8 cellular contexts compared by ENCODE assay signal in genomic region chr6:42978793-42979522, GRCh38. TPM values are rescaled to one million over a fixed set of nuclear protein-coding genes. Genes with fewer than 3 reads are reported as not detected.
DNase-seq lines count a peak whose midpoint lies in the region; TF ChIP-seq lines count a peak whose summit lies in the region.

TSS of gene PEX6 (minus strand) at chr6:42979181. CDS start at chr6:42979150, 31 bp downstream.

- H3K27ac ChIP-seq in neural cell (ENCODE audit: low read length) = peak within 1 kb of the TSS; percentile 90
- H3K27ac ChIP-seq in stomach smooth muscle (ENCODE audit: low read length) = peak within 1 kb of the TSS; percentile 80

- in situ Hi-C loops in HAP-1 (cut with MboI; ENCODE audit: low sequenced_read_pairs) = no loop called here

- H4K20me1 ChIP-seq in neural cell (ENCODE audit: insufficient read depth) = no peaks in the 10 kb centered on the region

- H3K9me2 ChIP-seq in neural cell (ENCODE audit: insufficient read depth, low read length) = no peaks in the 10 kb centered on the region

- no peaks in the 10 kb centered on the region for H3K9me3 ChIP-seq in HAP-1
- H3K9me3 ChIP-seq in MG63 = no peaks in the 10 kb centered on the region
- H3K9me3 ChIP-seq in neural cell (ENCODE audit: low read length) = no peaks in the 10 kb centered on the region
- no peaks in the 10 kb centered on the region for H3K9me3 ChIP-seq in stomach smooth muscle (ENCODE audit: control insufficient read depth in 2 of 2, low read length in 2 of 2)

- H3F3A ChIP-seq in neural cell (ENCODE audit: insufficient read depth, low read length, poor library complexity, severe bottlenecking) = peaks cover 3% of the 10 kb centered on the region

- H3K4me1 ChIP-seq in HAP-1 = peaks cover 18% of the 10 kb centered on the region
- peaks cover 27% of the 10 kb centered on the region for H3K4me1 ChIP-seq in stomach smooth muscle (ENCODE audit: control insufficient read depth, insufficient read depth, low read length)

- TF ChIP-seq CTCF in fibroblast of villous mesenchyme (IDR thresholded peaks at IDR 0.05; ENCODE audit: insufficient read depth, low read depth, low read length) (no peak), neural cell (IDR thresholded peaks at IDR 0.05; ENCODE audit: poor library complexity, severe bottlenecking) (peak; percentile 42)

- H3K4me3 ChIP-seq in HAP-1 (peak within 1 kb of the TSS; percentile 86), MG63 (peak within 1 kb of the TSS; percentile 75), fibroblast of villous mesenchyme (ENCODE audit: low read depth, low read length) (peak within 1 kb of the TSS; percentile 76), neural cell (ENCODE audit: low read length) (peak within 1 kb of the TSS; percentile 95), stomach smooth muscle (ENCODE audit: low read length in 2 of 2) (peak within 1 kb of the TSS; percentile 81 to 92)

- H3K36me3 ChIP-seq in HAP-1 (replicated peaks) (peaks cover 7% of the 10 kb centered on the region), MG63 (peaks cover 2% of the 10 kb centered on the region; the same call in 1 of the 2 replicates), neural cell (ENCODE audit: insufficient read depth, low read length) (no peaks in the 10 kb centered on the region), stomach smooth muscle (ENCODE audit: control insufficient read depth in 2 of 2, insufficient read depth in 2 of 2, low read length in 2 of 2) (peaks cover 0 to 5% of the 10 kb centered on the region in 2 donors)

- peak; percentile 17 for TF ChIP-seq RAD21 in neural cell (conservative IDR thresholded peaks at IDR 0.05)

- H3K4me2 ChIP-seq in neural cell (ENCODE audit: low read length) = peak within 1 kb of the TSS; percentile 88

- H3K79me2 ChIP-seq in neural cell (replicated peaks; ENCODE audit: insufficient read depth, low read length) = peaks cover 6% of the 10 kb centered on the region

- peak within 1 kb of the TSS; percentile 62 for H2AFZ ChIP-seq in neural cell (ENCODE audit: low read depth, low read length)

- TF ChIP-seq EP300 in neural cell (conservative IDR thresholded peaks at IDR 0.05; ENCODE audit: poor library complexity, severe bottlenecking) = peak; percentile 37

- DNase-seq in EL (peak; percentile 81), HAP-1 (ENCODE audit: low spot score in 2 of 2) (peak; percentile 94 to 98), MG63 (peak; percentile 88), SHP77 (lab: John Stamatoyannopoulos, UW) (peak; percentile 97), fibroblast of villous mesenchyme (ENCODE audit: low read depth) (peak; percentile 87)
- DNase-seq in activated effector memory CD4-positive, alpha-beta T cell treated with anti-CD3 and anti-CD28 coated beads, Interleukin-2, amount 50 U/mL, for 16 hours = peak; percentile 96

- H3K27me3 ChIP-seq in HAP-1 (ENCODE audit: low read depth) = no peaks in the 10 kb centered on the region
- no peaks in the 10 kb centered on the region for H3K27me3 ChIP-seq in MG63
- no peaks in the 10 kb centered on the region for H3K27me3 ChIP-seq in neural cell (ENCODE audit: insufficient read depth, low read depth, low read length)
- H3K27me3 ChIP-seq in stomach smooth muscle (ENCODE audit: control insufficient read depth in 1 of 2, insufficient read depth in 2 of 2, low read length in 2 of 2) = no peaks in the 10 kb centered on the region

- H3K9ac ChIP-seq in neural cell (ENCODE audit: low read length) (peak within 1 kb of the TSS; percentile 83), stomach smooth muscle (ENCODE audit: low read length in 2 of 2) (peak within 1 kb of the TSS; percentile 85 to 87)

TF ChIP-seq in neural cell, 6 proteins besides CTCF, POLR2A, EP300 and RAD21:
- no peak for TF ChIP-seq EZH2 (IDR thresholded peaks at IDR 0.05; ENCODE audit: borderline replicate concordance, insufficient read depth, low read length, poor library complexity, severe bottlenecking)
- TF ChIP-seq POLR2AphosphoS5 (IDR thresholded peaks at IDR 0.05) = peak; percentile 92
- peak; percentile 41 for TF ChIP-seq REST (IDR thresholded peaks at IDR 0.05; ENCODE audit: borderline replicate concordance)
- peak; percentile 9 for TF ChIP-seq SMC3 (conservative IDR thresholded peaks at IDR 0.05; ENCODE audit: poor library complexity)
- TF ChIP-seq MXI1 (conservative IDR thresholded peaks at IDR 0.05; ENCODE audit: poor library complexity, severe bottlenecking) = peak; percentile 90
- TF ChIP-seq TAF1 (IDR thresholded peaks at IDR 0.05; ENCODE audit: low read depth) = peak; percentile 77

RNA-seq across cellular contexts. Expression of gene PEX6, which starts in this region (rescaled TPM):
- total RNA-seq in MG63 (2014; rRNA removed; shearing (Covaris generic); ENCODE audit: low replicate concordance) = 17.7 and 33.5 TPM in 2 replicates
- 26.4 and 41.0 TPM in 2 replicates for total RNA-seq in fibroblast of villous mesenchyme
- polyA plus RNA-seq in neural cell = 20.4 and 27.7 TPM in 2 replicates
- 15.4 and 18.7 TPM in 2 replicates for polyA minus RNA-seq in neural cell

Comparison
In these comparisons a context has a peak if more than half of its experiments do, and no peak if none do; other contexts are left out.
1. Peak in every context shown above with its lines: DNase-seq, H3K4me3 ChIP-seq and H3K27ac ChIP-seq.